1 cellular context compared by ENCODE assay signal in the genomic region with DNA sequence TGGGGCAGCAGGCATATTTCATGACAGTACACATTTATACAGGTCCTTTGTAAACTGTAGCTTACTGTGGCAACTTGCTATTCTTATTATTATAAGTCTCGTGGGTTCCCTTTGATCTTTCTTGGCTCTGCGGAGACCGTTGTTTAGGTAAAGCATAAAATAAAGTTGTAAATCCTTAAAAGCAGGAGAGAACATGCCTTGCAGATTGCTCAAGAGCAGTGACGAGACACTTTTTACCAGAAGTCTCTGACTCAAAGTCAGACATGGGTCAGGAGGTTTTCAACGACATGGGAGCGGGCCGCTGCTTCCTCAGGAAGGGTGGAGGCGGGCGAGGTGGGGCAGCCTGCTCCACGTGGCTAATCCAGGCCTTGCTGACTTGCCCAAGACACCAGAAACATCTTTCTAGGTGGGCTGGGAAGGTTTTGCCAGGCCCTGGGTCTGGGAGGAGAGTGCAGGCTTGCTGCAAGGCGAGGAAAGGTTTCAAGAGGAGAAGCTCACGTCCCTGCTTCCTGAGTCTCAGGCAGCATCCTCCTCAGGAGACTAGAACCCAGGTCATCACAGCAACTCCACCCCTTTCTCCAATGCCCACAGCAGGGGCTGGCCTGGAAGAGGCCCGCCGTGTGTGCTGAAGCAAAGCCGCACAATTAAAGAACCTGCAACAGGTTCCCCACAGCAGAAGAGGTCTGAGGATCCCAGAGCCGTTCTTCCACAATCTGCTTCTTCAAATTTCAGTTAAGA.
TF ChIP-seq lines count a peak whose summit lies in the region.

No MANE protein-coding gene starts in this region.

TF ChIP-seq in K562, 482 proteins besides CTCF, POLR2A, EP300 and RAD21 (continued from another document):
- TF ChIP-seq ZNF75A (CRISPR knock-in tag; IDR thresholded peaks at IDR 0.05) (peak; percentile 16; the same call in 1 of the 2 replicates), SMAD1 (IDR thresholded peaks at IDR 0.05; ENCODE audit: low read depth, low read length, partially characterized antibody) (no peak), ZFPM2 (CRISPR knock-in tag; IDR thresholded peaks at IDR 0.05) (no peak), MECOM (CRISPR knock-in tag; IDR thresholded peaks at IDR 0.05) (no peak; the same call in 1 of the 2 replicates), ZNF764 (CRISPR knock-in tag; IDR thresholded peaks at IDR 0.05; ENCODE audit: low read depth) (no peak), SPI1 (IDR thresholded peaks at IDR 0.05; ENCODE audit: borderline replicate concordance, low read depth, low read length) (no peak), FOXK2 (conservative IDR thresholded peaks at IDR 0.05 in 1 of 2, IDR thresholded peaks at IDR 0.05 in 1 of 2; ENCODE audit: low read depth in 2 of 2) (peak; percentile 14 to 42; a peak in 2 of 4 replicates), ZNF217 (CRISPR knock-in tag; IDR thresholded peaks at IDR 0.05) (no peak), BACH1 (tag; IDR thresholded peaks at IDR 0.05) (no peak; the same call in 1 of the 2 replicates), SOX6 (IDR thresholded peaks at IDR 0.05) (no peak), ZNF561 (CRISPR knock-in tag; conservative IDR thresholded peaks at IDR 0.05) (no peak), ZC3H8 (IDR thresholded peaks at IDR 0.05) (no peak), POLR2G (IDR thresholded peaks at IDR 0.05; ENCODE audit: low read depth, low read length) (peak; percentile 61; the same call in 1 of the 2 replicates), SRSF9 (IDR thresholded peaks at IDR 0.05; ENCODE audit: borderline replicate concordance, low read depth, low read length) (no peak), SAFB2 (IDR thresholded peaks at IDR 0.05; ENCODE audit: borderline replicate concordance, low read depth, low read length, severe bottlenecking) (no peak), TEAD2 (tag; IDR thresholded peaks at IDR 0.05) (no peak), ARID1B (IDR thresholded peaks at IDR 0.05) (peak; percentile 71), ZNF644 (tag; IDR thresholded peaks at IDR 0.05; ENCODE audit: low read depth) (peak; percentile 85), TAF9B (IDR thresholded peaks at IDR 0.05; ENCODE audit: partially characterized antibody) (peak; percentile 63)
- TF ChIP-seq, protein P1, sequence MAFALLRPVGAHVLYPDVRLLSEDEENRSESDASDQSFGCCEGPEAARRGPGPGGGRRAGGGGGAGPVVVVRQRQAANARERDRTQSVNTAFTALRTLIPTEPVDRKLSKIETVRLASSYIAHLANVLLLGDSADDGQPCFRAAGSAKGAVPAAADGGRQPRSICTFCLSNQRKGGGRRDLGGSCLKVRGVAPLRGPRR (CRISPR knock-in tag; IDR thresholded peaks at IDR 0.05) = no peak
- TF ChIP-seq, protein P2, sequence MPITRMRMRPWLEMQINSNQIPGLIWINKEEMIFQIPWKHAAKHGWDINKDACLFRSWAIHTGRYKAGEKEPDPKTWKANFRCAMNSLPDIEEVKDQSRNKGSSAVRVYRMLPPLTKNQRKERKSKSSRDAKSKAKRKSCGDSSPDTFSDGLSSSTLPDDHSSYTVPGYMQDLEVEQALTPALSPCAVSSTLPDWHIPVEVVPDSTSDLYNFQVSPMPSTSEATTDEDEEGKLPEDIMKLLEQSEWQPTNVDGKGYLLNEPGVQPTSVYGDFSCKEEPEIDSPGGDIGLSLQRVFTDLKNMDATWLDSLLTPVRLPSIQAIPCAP (CRISPR knock-in tag; IDR thresholded peaks at IDR 0.05; ENCODE audit: borderline replicate concordance) = no peak
- TF ChIP-seq, protein P3, sequence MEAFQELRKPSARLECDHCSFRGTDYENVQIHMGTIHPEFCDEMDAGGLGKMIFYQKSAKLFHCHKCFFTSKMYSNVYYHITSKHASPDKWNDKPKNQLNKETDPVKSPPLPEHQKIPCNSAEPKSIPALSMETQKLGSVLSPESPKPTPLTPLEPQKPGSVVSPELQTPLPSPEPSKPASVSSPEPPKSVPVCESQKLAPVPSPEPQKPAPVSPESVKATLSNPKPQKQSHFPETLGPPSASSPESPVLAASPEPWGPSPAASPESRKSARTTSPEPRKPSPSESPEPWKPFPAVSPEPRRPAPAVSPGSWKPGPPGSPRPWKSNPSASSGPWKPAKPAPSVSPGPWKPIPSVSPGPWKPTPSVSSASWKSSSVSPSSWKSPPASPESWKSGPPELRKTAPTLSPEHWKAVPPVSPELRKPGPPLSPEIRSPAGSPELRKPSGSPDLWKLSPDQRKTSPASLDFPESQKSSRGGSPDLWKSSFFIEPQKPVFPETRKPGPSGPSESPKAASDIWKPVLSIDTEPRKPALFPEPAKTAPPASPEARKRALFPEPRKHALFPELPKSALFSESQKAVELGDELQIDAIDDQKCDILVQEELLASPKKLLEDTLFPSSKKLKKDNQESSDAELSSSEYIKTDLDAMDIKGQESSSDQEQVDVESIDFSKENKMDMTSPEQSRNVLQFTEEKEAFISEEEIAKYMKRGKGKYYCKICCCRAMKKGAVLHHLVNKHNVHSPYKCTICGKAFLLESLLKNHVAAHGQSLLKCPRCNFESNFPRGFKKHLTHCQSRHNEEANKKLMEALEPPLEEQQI (IDR thresholded peaks at IDR 0.05) = no peak
- TF ChIP-seq, protein P4, sequence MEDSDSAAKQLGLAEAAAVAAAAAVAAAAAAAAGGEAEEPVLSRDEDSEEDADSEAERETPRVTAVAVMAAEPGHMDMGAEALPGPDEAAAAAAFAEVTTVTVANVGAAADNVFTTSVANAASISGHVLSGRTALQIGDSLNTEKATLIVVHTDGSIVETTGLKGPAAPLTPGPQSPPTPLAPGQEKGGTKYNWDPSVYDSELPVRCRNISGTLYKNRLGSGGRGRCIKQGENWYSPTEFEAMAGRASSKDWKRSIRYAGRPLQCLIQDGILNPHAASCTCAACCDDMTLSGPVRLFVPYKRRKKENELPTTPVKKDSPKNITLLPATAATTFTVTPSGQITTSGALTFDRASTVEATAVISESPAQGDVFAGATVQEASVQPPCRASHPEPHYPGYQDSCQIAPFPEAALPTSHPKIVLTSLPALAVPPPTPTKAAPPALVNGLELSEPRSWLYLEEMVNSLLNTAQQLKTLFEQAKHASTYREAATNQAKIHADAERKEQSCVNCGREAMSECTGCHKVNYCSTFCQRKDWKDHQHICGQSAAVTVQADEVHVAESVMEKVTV (CRISPR knock-in tag; IDR thresholded peaks at IDR 0.05) = no peak
